In genomic region chr10:125417605-125418004, GRCh38 we compare ENCODE assay signal across 28 cellular contexts.
"Had no signal": no experiment of that assay in that cellular context is flagged by ENCODE, and none has a peak within 500 bp of the region (broad histone marks: within the 10 kb centered on the region; RNA-seq: fewer than 3 reads in every experiment).

No MANE protein-coding gene starts in this region.

- H3K27me3 Mint-ChIP-seq: stimulated activated memory B cell treated with anti-CD40 and anti-IgM and Interleukin-4, amounts not matched to agents 10 μg/mL and 1 μg/mL and 100 μg/mL, for 72 hours; stimulated activated naive CD8-positive, alpha-beta T cell treated with anti-CD3 and anti-CD28 coated beads, Interleukin-15, amount 100 ng/mL, for 72 hours had no signal

- H3K36me3 ChIP-seq: stomach, suprapubic skin, thoracic aorta, thyroid gland, tibial artery, tibial nerve, transverse colon, upper lobe of left lung, upper lobe of right lung, uterus, vagina had no signal

- H3K27ac ChIP-seq: stomach, suprapubic skin, testis, thoracic aorta, thyroid gland, tibial artery, tibial nerve, transverse colon, upper lobe of left lung, upper lobe of right lung, uterus, vagina had no signal

- H3K27ac Mint-ChIP-seq: stimulated activated effector memory CD8-positive, alpha-beta T cell treated with anti-CD3 and anti-CD28 coated beads, Interleukin-12 subunit alpha, Interleukin-12 subunit beta, amount 100 ng/mL, for 72 hours; stimulated activated memory B cell treated with anti-CD40 and anti-IgM and Interleukin-4, amounts not matched to agents 10 μg/mL and 1 μg/mL and 100 μg/mL, for 72 hours; stimulated activated naive B cell treated with anti-CD40 and anti-IgM and Interleukin-4, amounts not matched to agents 10 μg/mL and 1 μg/mL and 100 μg/mL, for 72 hours; stimulated activated naive CD8-positive, alpha-beta T cell treated with anti-CD3 and anti-CD28 coated beads, Interleukin-15, amount 100 ng/mL, for 72 hours; stimulated activated naive CD8-positive, alpha-beta T cell treated with anti-CD3 and anti-CD28 coated beads, Interleukin-15, Interleukin-2, amounts not matched to agents 100 ng/mL and 50 ng/mL, for 24 hours; type B pancreatic cell had no signal

- DNase-seq: stimulated activated CD4-positive, alpha-beta T cell treated with anti-CD3 and anti-CD28 coated beads, Interleukin-2, amount 100 ng/mL, for 48 hours; stimulated activated CD4-positive, alpha-beta T cell treated with anti-CD3 and anti-CD28 coated beads, Interleukin-4, amount 100 ng/mL, for 1 hour; stimulated activated CD4-positive, alpha-beta T cell treated with anti-CD3 and anti-CD28 coated beads, Interleukin-4, amount 100 ng/mL, for 24 hours; stimulated activated CD4-positive, alpha-beta T cell treated with anti-CD3 and anti-CD28 coated beads, Interleukin-4, amount 100 ng/mL, for 4 hours; stimulated activated CD8-positive, alpha-beta memory T cell treated with anti-CD3 and anti-CD28 coated beads, Interleukin-4, amount 100 ng/mL, for 48 hours; stimulated activated naive B cell treated with anti-CD40 and anti-IgM and Interleukin-4, amounts not matched to agents 10 μg/mL and 1 μg/mL and 100 μg/mL, for 72 hours; stimulated activated naive CD4-positive, alpha-beta T cell; stimulated activated naive CD4-positive, alpha-beta T cell treated with Interleukin-2 at 50 U/mL for 16 hours; stimulated activated naive CD8-positive, alpha-beta T cell treated with anti-CD3 and anti-CD28 coated beads, Interleukin-15, amount 100 ng/mL, for 72 hours; stimulated activated naive CD8-positive, alpha-beta T cell treated with anti-CD3 and anti-CD28 coated beads, Interleukin-15, Interleukin-2, amounts not matched to agents 100 U/mL and 50 U/mL, for 24 hours; stomach; substantia nigra; testis; thyroid gland; tibial artery; transverse colon; trophoblast cell; upper lobe of left lung; upper lobe of right lung; uterus had no signal

- H3K4me1 Mint-ChIP-seq: stimulated activated effector memory CD8-positive, alpha-beta T cell treated with anti-CD3 and anti-CD28 coated beads, Interleukin-12 subunit alpha, Interleukin-12 subunit beta, amount 100 ng/mL, for 72 hours; stimulated activated memory B cell treated with anti-CD40 and anti-IgM and Interleukin-4, amounts not matched to agents 10 μg/mL and 1 μg/mL and 100 μg/mL, for 72 hours; stimulated activated naive B cell treated with anti-CD40 and anti-IgM and Interleukin-4, amounts not matched to agents 10 μg/mL and 1 μg/mL and 100 μg/mL, for 72 hours; stimulated activated naive CD8-positive, alpha-beta T cell treated with anti-CD3 and anti-CD28 coated beads, Interleukin-15, amount 100 ng/mL, for 72 hours had no signal

- H3K4me1 ChIP-seq: suprapubic skin, testis, thyroid gland, tibial artery, tibial nerve, upper lobe of left lung, upper lobe of right lung, uterus, vagina had no signal

- H3K4me3 Mint-ChIP-seq: stimulated activated effector memory CD8-positive, alpha-beta T cell treated with anti-CD3 and anti-CD28 coated beads, Interleukin-12 subunit alpha, Interleukin-12 subunit beta, amount 100 ng/mL, for 72 hours; stimulated activated memory B cell treated with anti-CD40 and anti-IgM and Interleukin-4, amounts not matched to agents 10 μg/mL and 1 μg/mL and 100 μg/mL, for 72 hours; stimulated activated naive B cell treated with anti-CD40 and anti-IgM and Interleukin-4, amounts not matched to agents 10 μg/mL and 1 μg/mL and 100 μg/mL, for 72 hours; stimulated activated naive CD8-positive, alpha-beta T cell treated with anti-CD3 and anti-CD28 coated beads, Interleukin-15, amount 100 ng/mL, for 72 hours; stimulated activated naive CD8-positive, alpha-beta T cell treated with anti-CD3 and anti-CD28 coated beads, Interleukin-15, Interleukin-2, amounts not matched to agents 100 ng/mL and 50 ng/mL, for 24 hours; type B pancreatic cell had no signal

- H3K36me3 Mint-ChIP-seq: stimulated activated effector memory CD8-positive, alpha-beta T cell treated with anti-CD3 and anti-CD28 coated beads, Interleukin-12 subunit alpha, Interleukin-12 subunit beta, amount 100 ng/mL, for 72 hours; stimulated activated memory B cell treated with anti-CD40 and anti-IgM and Interleukin-4, amounts not matched to agents 10 μg/mL and 1 μg/mL and 100 μg/mL, for 72 hours; stimulated activated naive B cell treated with anti-CD40 and anti-IgM and Interleukin-4, amounts not matched to agents 10 μg/mL and 1 μg/mL and 100 μg/mL, for 72 hours; type B pancreatic cell had no signal

- H3K4me3 ChIP-seq: stomach, suprapubic skin, testis, thoracic aorta, thyroid gland, tibial artery, tibial nerve, transverse colon, upper lobe of left lung, upper lobe of right lung, uterus, vagina had no signal

- ATAC-seq: stimulated activated effector memory CD8-positive, alpha-beta T cell treated with anti-CD3 and anti-CD28 coated beads, Interleukin-12 subunit alpha, Interleukin-12 subunit beta, amount 100 ng/mL, for 72 hours; stimulated activated memory B cell treated with anti-CD40 and anti-IgM and Interleukin-4, amounts not matched to agents 10 μg/mL and 1 μg/mL and 100 μg/mL, for 72 hours; stimulated activated naive B cell treated with anti-CD40 and anti-IgM and Interleukin-4, amounts not matched to agents 10 μg/mL and 1 μg/mL and 100 μg/mL, for 72 hours; stimulated activated naive CD8-positive, alpha-beta T cell treated with anti-CD3 and anti-CD28 coated beads, Interleukin-15, amount 100 ng/mL, for 72 hours; stimulated activated naive CD8-positive, alpha-beta T cell treated with anti-CD3 and anti-CD28 coated beads, Interleukin-15, Interleukin-2, amounts not matched to agents 100 U/mL and 50 U/mL, for 24 hours; upper lobe of right lung had no signal

- H3K27me3 ChIP-seq: stomach, testis, thyroid gland, tibial artery, tibial nerve, upper lobe of left lung, upper lobe of right lung, uterus, vagina had no signal

- H3K9me3 ChIP-seq: suprapubic skin, testis, thoracic aorta, thyroid gland, tibial artery, transverse colon, upper lobe of left lung, upper lobe of right lung, uterus, vagina had no signal
